Comparison of ENCODE assay signal across 9 cellular contexts in the genomic region with DNA sequence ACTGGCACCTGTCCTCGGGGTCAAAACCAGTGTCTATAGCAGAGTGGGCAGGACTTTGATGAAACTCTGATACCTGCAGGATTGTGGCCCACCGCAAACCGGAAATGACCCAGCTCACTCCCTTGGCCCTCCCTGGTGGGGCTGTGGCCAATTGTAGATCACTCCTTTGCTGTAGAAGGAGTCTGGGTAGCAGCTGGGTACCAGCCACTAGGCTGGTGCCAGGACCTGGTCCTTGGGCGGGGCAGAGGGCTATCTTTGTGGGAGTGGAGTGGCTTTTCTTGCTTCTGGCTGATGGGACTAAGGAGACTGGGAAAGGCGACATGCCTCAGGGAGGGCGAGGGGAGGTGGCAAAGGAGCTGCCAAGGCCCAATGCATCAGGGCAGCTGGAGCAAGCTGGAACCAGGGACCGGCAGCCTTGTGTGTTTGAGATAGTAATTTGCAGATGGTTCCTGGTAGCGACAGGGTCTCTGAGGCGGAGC. TPM values are rescaled to one million over a fixed set of nuclear protein-coding genes. Genes with fewer than 3 reads are reported as not detected.
DNase-seq lines count a peak whose midpoint lies in the region; ATAC-seq and TF ChIP-seq lines count a peak whose summit lies in the region.
"Had no signal": no experiment of that assay in that cellular context is flagged by ENCODE, and none has a peak within 500 bp of the region (broad histone marks: within the 10 kb centered on the region; RNA-seq: fewer than 3 reads in every experiment).

No MANE protein-coding gene starts in this region.

- H3K27me3 ChIP-seq in esophagus squamous epithelium: peaks cover 0 to 67% (median 4%) of the 10 kb centered on the region in 4 donors
- H3K27me3 ChIP-seq in stomach smooth muscle (ENCODE audit: control insufficient read depth in 1 of 2, insufficient read depth in 2 of 2, low read length in 2 of 2): peaks cover 43 to 46% of the 10 kb centered on the region in 2 donors
- H3K27me3 ChIP-seq in gastroesophageal sphincter: peaks cover 75% of the 10 kb centered on the region

- H3K4me3 Mint-ChIP-seq in activated T-cell treated with anti-CD3 and anti-CD28 coated beads, Interleukin-2, amount 50 U/mL, for 4 hours: peak overlapping the region; percentile 70

- no peaks in the 10 kb centered on the region for H3K36me3 ChIP-seq in esophagus squamous epithelium
- no peaks in the 10 kb centered on the region for H3K36me3 ChIP-seq in stomach smooth muscle (ENCODE audit: control insufficient read depth in 2 of 2, insufficient read depth in 2 of 2, low read length in 2 of 2)
- no peaks in the 10 kb centered on the region for H3K36me3 ChIP-seq in gastroesophageal sphincter

- WGBS in esophagus squamous epithelium, 2 donors: 6 to 10% methylated on average over 2 to 5 of the region's 9 CpGs
- WGBS in gastroesophageal sphincter (ENCODE audit: low coverage in 1 of 2), 2 donors: 16% methylated on average over 5 of the region's 9 CpGs; no CpG with 5 or more reads in 1 of the 2 donors

- H3K4me3 ChIP-seq in esophagus squamous epithelium (peak overlapping the region; percentile 38 to 71 (median 54)), stomach smooth muscle (ENCODE audit: low read length in 2 of 2) (peak overlapping the region; percentile 31 to 62), gastroesophageal sphincter (peak overlapping the region in 1 of 2 donors; percentile 38)

- no peak overlapping the region for H3K9ac ChIP-seq in stomach smooth muscle (ENCODE audit: low read length in 2 of 2)

- H3K36me3 Mint-ChIP-seq in activated T-cell treated with anti-CD3 and anti-CD28 coated beads, Interleukin-2, amount 50 U/mL, for 4 hours (ENCODE audit: insufficient read depth): no peaks in the 10 kb centered on the region

- H3K4me1 ChIP-seq in esophagus squamous epithelium (peaks cover 31 to 53% (median 31%) of the 10 kb centered on the region in 3 donors), stomach smooth muscle (ENCODE audit: control insufficient read depth, insufficient read depth, low read length) (peaks cover 8% of the 10 kb centered on the region), gastroesophageal sphincter (peaks cover 0 to 13% (median 5%) of the 10 kb centered on the region in 3 donors)

- DNase-seq in activated T-cell treated with anti-CD3 and anti-CD28 coated beads, Interleukin-2, amount 50 U/mL, for 4 hours: no peak
- no peak for DNase-seq in activated T-cell treated with anti-CD3 and anti-CD28 coated beads, Interleukin-2, amount 50 U/mL, for 1 hour
- DNase-seq in RPMI8226: peak; percentile 80
- DNase-seq in esophagus squamous epithelium (lab: John Stamatoyannopoulos, UW): no peak
- DNase-seq in NCI-H1048 (lab: John Stamatoyannopoulos, UW): no peak

- no peaks in the 10 kb centered on the region for H3K9me3 Mint-ChIP-seq in activated T-cell treated with anti-CD3 and anti-CD28 coated beads, Interleukin-2, amount 50 U/mL, for 4 hours

- TF ChIP-seq CTCF in esophagus squamous epithelium (IDR thresholded peaks at IDR 0.05) (no peak), gastroesophageal sphincter (IDR thresholded peaks at IDR 0.05) (no peak)

- H3K4me1 Mint-ChIP-seq in activated T-cell treated with anti-CD3 and anti-CD28 coated beads, Interleukin-2, amount 50 U/mL, for 4 hours (ENCODE audit: low read depth): peaks cover 17% of the 10 kb centered on the region

- H3K9me3 ChIP-seq in esophagus squamous epithelium (no peaks in the 10 kb centered on the region), stomach smooth muscle (ENCODE audit: control insufficient read depth in 2 of 2, low read length in 2 of 2) (no peaks in the 10 kb centered on the region), gastroesophageal sphincter (no peaks in the 10 kb centered on the region)

- H3K27me3 Mint-ChIP-seq in activated T-cell treated with anti-CD3 and anti-CD28 coated beads, Interleukin-2, amount 50 U/mL, for 4 hours (ENCODE audit: low read depth): peaks cover 46% of the 10 kb centered on the region

- no peak for TF ChIP-seq POLR2A in esophagus squamous epithelium (IDR thresholded peaks at IDR 0.05)
- TF ChIP-seq POLR2A in gastroesophageal sphincter (IDR thresholded peaks at IDR 0.05): no peak

- no peak for TF ChIP-seq EP300 in gastroesophageal sphincter (IDR thresholded peaks at IDR 0.05)

- intact Hi-C loops in esophagus squamous epithelium (cut with DNase I): no loop called here

- H3K27ac ChIP-seq in esophagus squamous epithelium: peak overlapping the region in 1 of 4 donors; percentile 25
- H3K27ac ChIP-seq in stomach smooth muscle (ENCODE audit: low read length): no peak overlapping the region
- H3K27ac ChIP-seq in gastroesophageal sphincter: no peak overlapping the region

- ATAC-seq in activated T-cell treated with anti-CD3 and anti-CD28 coated beads, Interleukin-2, amount 50 U/mL, for 4 hours: peak in 1 of 2 donors; percentile 6
- ATAC-seq in gastroesophageal sphincter (no peak), GM19035 (IDR thresholded peaks at IDR 0.05; ENCODE audit: unreplicated experiment) (no peak)

RNA-seq across cellular contexts. Expression of a gene that starts 0.4 kb away (rescaled TPM):
- total RNA-seq in activated T-cell treated with anti-CD3 and anti-CD28 coated beads, Interleukin-2, amount 50 U/mL, for 4 hours: under 1 TPM; 0.65 to 0.91 (median 0.87) TPM
- total RNA-seq in esophagus squamous epithelium (10 to 100 TPM in 1 of 4 donors, 1 to 10 TPM in 3; 5.2 to 18.6 (median 9.8) TPM), gastroesophageal sphincter (under 1 TPM in 3 of 4 donors, not detected in 1; 0.08 to 0.13 (median 0.10) TPM)

RNA-seq across cellular contexts. Expression of a gene that starts 39.6 kb away (rescaled TPM):
- not detected for total RNA-seq in activated T-cell treated with anti-CD3 and anti-CD28 coated beads, Interleukin-2, amount 50 U/mL, for 4 hours
- total RNA-seq in esophagus squamous epithelium (not detected), gastroesophageal sphincter (under 1 TPM in 2 of 4 donors, not detected in 2; 0.12 to 0.40 TPM)
- total RNA-seq: glomerular endothelial cell had no signal
